Comparison of ENCODE assay signal across 16 cellular contexts in the genomic region with DNA sequence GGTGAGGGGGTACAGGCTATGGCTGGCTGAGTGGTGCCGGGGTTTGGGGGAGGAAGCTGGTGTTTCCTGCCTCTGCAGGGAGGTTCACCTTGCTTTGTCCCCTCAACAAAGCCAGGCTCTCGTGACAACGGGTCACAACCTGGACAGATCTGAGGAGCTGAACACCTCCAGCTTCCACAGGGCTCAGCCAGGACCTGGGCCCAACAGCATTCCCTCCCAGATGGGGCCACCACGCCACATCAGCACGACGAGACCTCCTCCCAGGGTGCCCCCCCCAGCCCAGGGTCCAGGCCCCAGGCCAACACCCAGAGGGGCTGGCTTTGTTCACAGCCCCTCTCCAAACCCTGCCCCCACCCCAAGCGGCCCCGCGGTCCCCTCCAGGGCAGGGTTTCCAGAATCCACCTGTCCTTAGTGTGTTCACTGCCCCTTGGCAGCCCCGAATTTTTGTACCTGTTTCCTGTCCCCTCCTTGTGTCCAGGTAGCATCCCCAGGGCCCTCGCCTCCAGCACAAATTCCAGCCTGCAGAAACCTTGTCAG. TPM values are rescaled to one million over a fixed set of nuclear protein-coding genes. Genes with fewer than 3 reads are reported as not detected.
DNase-seq lines count a peak whose midpoint lies in the region; ATAC-seq and TF ChIP-seq lines count a peak whose summit lies in the region.
"Had no signal": no experiment of that assay in that cellular context is flagged by ENCODE, and none has a peak within 500 bp of the region (broad histone marks: within the 10 kb centered on the region; RNA-seq: fewer than 3 reads in every experiment).

No MANE protein-coding gene starts in this region.

- H3K4me2 ChIP-seq in SK-N-SH = no peak overlapping the region
- H3K4me2 ChIP-seq in BLaER1 treated with 17β-estradiol and CSF1 and Interleukin-3, amounts not matched to agents 10 nM and 100 nM = peak overlapping the region in 9 of 11 experiments; percentile 42 to 83 (median 80); a peak in 19 of 22 replicates
- no peak overlapping the region for H3K4me2 ChIP-seq in mesendoderm (ENCODE audit: low read length)

- H2BK120ac ChIP-seq in mesendoderm (ENCODE audit: low read depth, low read length) = no peak overlapping the region

- H3K27me3 ChIP-seq in SK-N-SH (ENCODE audit: insufficient read depth) = no peaks in the 10 kb centered on the region
- no peaks in the 10 kb centered on the region for H3K27me3 ChIP-seq in BLaER1 treated with 17β-estradiol and CSF1 and Interleukin-3, amounts not matched to agents 10 nM and 100 nM
- no peaks in the 10 kb centered on the region for H3K27me3 ChIP-seq in RWPE2 (ENCODE audit: insufficient read depth, poor library complexity, severe bottlenecking)
- no peaks in the 10 kb centered on the region for H3K27me3 ChIP-seq in mesendoderm (ENCODE audit: insufficient read depth, low read length, poor library complexity)
- H3K27me3 ChIP-seq: transverse colon had no signal

- DNase-seq in SK-N-SH = peak; percentile 37
- DNase-seq in RWPE2 (ENCODE audit: low spot score) = peak; percentile 49
- DNase-seq in mesendoderm = no peak
- DNase-seq in SKM-1 (lab: John Stamatoyannopoulos, UW; ENCODE audit: unreplicated experiment) = no peak
- no peak for DNase-seq in NK-92 treated with Interleukin-12 subunit alpha and Interleukin-12 subunit beta, amount 100 ng/mL, for 24 hours (lab: John Stamatoyannopoulos, UW)
- DNase-seq: 8988T; activated CD4-positive, CD25-positive, alpha-beta regulatory T cell; AML-193; NCI-H1694; NCI-H69; transverse colon had no signal

- CTCF ChIA-PET in SK-N-SH (lab: Yijun Ruan, JAX) = interaction anchor here (2.7 kb wide), 1 partner anchor 27 kb away, joined by 15 read pairs; no protein-coding TSS in a partner anchor

- H2BK5ac ChIP-seq in mesendoderm (ENCODE audit: low read length) = no peak overlapping the region

- H3K9ac ChIP-seq in SK-N-SH (no peak overlapping the region), mesendoderm (ENCODE audit: low read length) (no peak overlapping the region)
- no peak overlapping the region; a peak in 1 of 22 replicates for H3K9ac ChIP-seq in BLaER1 treated with 17β-estradiol and CSF1 and Interleukin-3, amounts not matched to agents 10 nM and 100 nM

- POLR2A ChIA-PET in SK-N-SH (lab: Yijun Ruan, JAX) = no interaction called here

- TF ChIP-seq CTCF in SK-N-SH (IDR thresholded peaks at IDR 0.05) (no peak), RWPE2 (IDR thresholded peaks at IDR 0.05; ENCODE audit: poor library complexity, severe bottlenecking) (no peak)

- H2AFZ ChIP-seq in SK-N-SH (ENCODE audit: low read depth) = no peak overlapping the region

- H4K5ac ChIP-seq in mesendoderm (ENCODE audit: low read length) = no peak overlapping the region

- no peak; the same call in 2 of the 3 replicates for ATAC-seq in SK-N-SH treated with all-trans-retinoic acid at 6 μM for 48 hours
- ATAC-seq in RWPE2 (ENCODE audit: low read depth) = no peak
- no peak for ATAC-seq in GM21717 (IDR thresholded peaks at IDR 0.05; ENCODE audit: unreplicated experiment)
- ATAC-seq: Right ventricle myocardium inferior had no signal

- no peak overlapping the region for H3K4ac ChIP-seq in mesendoderm (ENCODE audit: low read depth, low read length)

- TF ChIP-seq RAD21 in SK-N-SH (IDR thresholded peaks at IDR 0.05; ENCODE audit: low read length) = no peak

- no peak overlapping the region for H3K23ac ChIP-seq in mesendoderm (ENCODE audit: low read length)

- TF ChIP-seq EP300 in SK-N-SH (IDR thresholded peaks at IDR 0.05; ENCODE audit: borderline replicate concordance in 1 of 2, low read depth in 1 of 2, low read length in 1 of 2) = no peak

- no peaks in the 10 kb centered on the region for H4K20me1 ChIP-seq in SK-N-SH (ENCODE audit: insufficient read depth)
- H4K20me1 ChIP-seq in BLaER1 treated with 17β-estradiol and CSF1 and Interleukin-3, amounts not matched to agents 10 nM and 100 nM = peaks cover 0 to 87% (median 66%) of the 10 kb centered on the region in 11 experiments; a peak in 19 of 22 replicates

- peaks cover 0 to 30% of the 10 kb centered on the region in 2 experiments for H3K36me3 ChIP-seq in SK-N-SH (replicated peaks in 1 of 2; ENCODE audit: control insufficient read depth in 1 of 2, insufficient read depth in 2 of 2, low read length in 1 of 2)
- peaks cover 24 to 29% (median 25%) of the 10 kb centered on the region in 11 experiments for H3K36me3 ChIP-seq in BLaER1 treated with 17β-estradiol and CSF1 and Interleukin-3, amounts not matched to agents 10 nM and 100 nM
- H3K36me3 ChIP-seq in RWPE2 (ENCODE audit: low read depth) = peaks cover 25% of the 10 kb centered on the region
- H3K36me3 ChIP-seq in mesendoderm (ENCODE audit: control insufficient read depth, insufficient read depth, low read length) = peaks cover 10% of the 10 kb centered on the region

- H4K8ac ChIP-seq in mesendoderm (ENCODE audit: low read depth, low read length) = no peak overlapping the region

- WGBS in SK-N-SH (ENCODE audit: low lambda C conversion rate) = 80% methylated on average over 5 of the region's 11 CpGs
- no CpG with 5 or more reads among the region's 11 CpGs for WGBS in mesendoderm (ENCODE audit: extremely low coverage, insufficient coverage, low lambda C conversion rate)

- no peaks in the 10 kb centered on the region for H3F3A ChIP-seq in SK-N-SH (replicated peaks; ENCODE audit: insufficient read depth)

- no peak overlapping the region for H2BK15ac ChIP-seq in mesendoderm (replicated peaks; ENCODE audit: low read depth)

- peaks cover 1% of the 10 kb centered on the region for H3K79me1 ChIP-seq in mesendoderm (ENCODE audit: low read length)

- no peak overlapping the region for H2AK5ac ChIP-seq in mesendoderm (ENCODE audit: low read length)

- H3K27ac ChIP-seq in SK-N-SH (ENCODE audit: low read depth in 2 of 2, low read length in 1 of 2) = no peak overlapping the region; a peak in 1 of 4 replicates
- H3K27ac ChIP-seq in BLaER1 treated with 17β-estradiol and CSF1 and Interleukin-3, amounts not matched to agents 10 nM and 100 nM = no peak overlapping the region; a peak in 1 of 22 replicates
- no peak overlapping the region for H3K27ac ChIP-seq in RWPE2 (ENCODE audit: poor library complexity, severe bottlenecking)
- H3K27ac ChIP-seq in mesendoderm (ENCODE audit: low read depth, low read length) = no peak overlapping the region
- H3K27ac ChIP-seq: coronary artery, transverse colon had no signal

- H3K9me2 ChIP-seq in SK-N-SH = no peaks in the 10 kb centered on the region

- H3K4me3 ChIP-seq in SK-N-SH (ENCODE audit: low read depth in 2 of 2, low read length in 1 of 2) (no peak overlapping the region), RWPE2 (ENCODE audit: severe bottlenecking) (no peak overlapping the region), mesendoderm (ENCODE audit: low read length) (no peak overlapping the region)
- H3K4me3 ChIP-seq in BLaER1 treated with 17β-estradiol and CSF1 and Interleukin-3, amounts not matched to agents 10 nM and 100 nM = no peak overlapping the region
- H3K4me3 ChIP-seq: coronary artery, transverse colon had no signal

- H3K9me3 ChIP-seq in SK-N-SH (no peaks in the 10 kb centered on the region), RWPE2 (ENCODE audit: severe bottlenecking) (no peaks in the 10 kb centered on the region)
- no peaks in the 10 kb centered on the region for H3K9me3 ChIP-seq in BLaER1 treated with 17β-estradiol and CSF1 and Interleukin-3, amounts not matched to agents 10 nM and 100 nM (replicated peaks in 1 of 11)
- H3K9me3 ChIP-seq: transverse colon had no signal

- no peak overlapping the region for H3K18ac ChIP-seq in mesendoderm (ENCODE audit: low read length)

- H3K4me1 ChIP-seq in SK-N-SH (ENCODE audit: control insufficient read depth in 1 of 2, insufficient read depth in 2 of 2, low read depth in 1 of 2, low read length in 1 of 2) = peaks cover 0 to 22% of the 10 kb centered on the region in 2 experiments; a peak in 1 of 4 replicates
- peaks cover 15 to 67% (median 60%) of the 10 kb centered on the region in 10 experiments for H3K4me1 ChIP-seq in BLaER1 treated with 17β-estradiol and CSF1 and Interleukin-3, amounts not matched to agents 10 nM and 100 nM
- peaks cover 13% of the 10 kb centered on the region for H3K4me1 ChIP-seq in RWPE2 (ENCODE audit: insufficient read depth, poor library complexity, severe bottlenecking)
- peaks cover 6% of the 10 kb centered on the region for H3K4me1 ChIP-seq in mesendoderm (ENCODE audit: control insufficient read depth, low read depth, low read length)

- H3K56ac ChIP-seq in mesendoderm (ENCODE audit: low read length) = peak overlapping the region; percentile 25

- H3K79me2 ChIP-seq in SK-N-SH (ENCODE audit: insufficient read depth) = no peaks in the 10 kb centered on the region
- H3K79me2 ChIP-seq in mesendoderm (ENCODE audit: control insufficient read depth, insufficient read depth, low read length) = no peaks in the 10 kb centered on the region

TF ChIP-seq in SK-N-SH, 30 proteins besides CTCF, POLR2A, EP300 and RAD21 (continues in another document):
- TF ChIP-seq TEAD4 (IDR thresholded peaks at IDR 0.05; ENCODE audit: borderline replicate concordance, insufficient read depth) = no peak
- no peak for TF ChIP-seq EZH2phosphoT487 (IDR thresholded peaks at IDR 0.05; ENCODE audit: borderline replicate concordance, low read depth)
- TF ChIP-seq RXRA (IDR thresholded peaks at IDR 0.05; ENCODE audit: borderline replicate concordance, low read depth) = no peak
- no peak for TF ChIP-seq RFX5 (IDR thresholded peaks at IDR 0.05; ENCODE audit: low read length)
- TF ChIP-seq YY1 (IDR thresholded peaks at IDR 0.05; ENCODE audit: low read depth) = no peak

TF ChIP-seq in SK-N-SH treated with all-trans-retinoic acid at 6 μM for 48 hours, 23 proteins besides CTCF, POLR2A, EP300 and RAD21 (continues in another document):
- TF ChIP-seq SNAI2 (CRISPR knock-in tag; IDR thresholded peaks at IDR 0.05) (no peak), ISL1 (CRISPR knock-in tag; IDR thresholded peaks at IDR 0.05) (no peak)

RNA-seq across cellular contexts. Expression of a gene that starts 34.7 kb away (rescaled TPM):
- polyA plus RNA-seq in SK-N-SH (2012; rRNA removed) = 129 and 149 TPM in 2 replicates
- polyA plus RNA-seq in SK-N-SH (2012; cell fraction: cytosol; rRNA removed) = 55.4 and 71.0 TPM in 2 replicates
- 527 and 606 TPM in 2 replicates for polyA plus RNA-seq in SK-N-SH (2012; cell fraction: nucleus; rRNA removed)
- polyA plus RNA-seq in mesendoderm (2013, experiment 1 of 2) = 73.0 TPM
- 72.2 TPM for polyA plus RNA-seq in mesendoderm (2013, experiment 2 of 2)

RNA-seq across cellular contexts. Expression of a gene that starts 51.0 kb away (rescaled TPM):
- polyA plus RNA-seq in SK-N-SH (2012; rRNA removed) = 89.0 and 125 TPM in 2 replicates
- polyA plus RNA-seq in SK-N-SH (2012; cell fraction: cytosol; rRNA removed) = 116 and 122 TPM in 2 replicates
- 31.5 and 38.2 TPM in 2 replicates for polyA plus RNA-seq in SK-N-SH (2012; cell fraction: nucleus; rRNA removed)
- 156 TPM for polyA plus RNA-seq in mesendoderm (2013, experiment 1 of 2)
- polyA plus RNA-seq in mesendoderm (2013, experiment 2 of 2) = 154 TPM

RNA-seq across cellular contexts. Expression of a gene that starts 55.5 kb away (rescaled TPM):
- polyA plus RNA-seq in SK-N-SH (2012; rRNA removed) = 0.03 and 0.08 TPM in 2 replicates
- 0.01 and 0.04 TPM in 2 replicates for polyA plus RNA-seq in SK-N-SH (2012; cell fraction: cytosol; rRNA removed)
- polyA plus RNA-seq in SK-N-SH (2012; cell fraction: nucleus; rRNA removed) = 0.47 and 0.67 TPM in 2 replicates
- 1.7 TPM for polyA plus RNA-seq in mesendoderm (2013, experiment 1 of 2)
- 1.5 TPM for polyA plus RNA-seq in mesendoderm (2013, experiment 2 of 2)

Comparison
In these comparisons a context has a peak if more than half of its experiments do, and no peak if none do; other contexts are left out.
1. DNase-seq: peak in SK-N-SH (single experiment) and RWPE2 (single experiment); none in mesendoderm (single experiment), SKM-1 (single experiment) and NK-92 treated with Interleukin-12 subunit alpha and Interleukin-12 subunit beta, amount 100 ng/mL, for 24 hours (single experiment).
2. H3K4me2 ChIP-seq: peak in BLaER1 treated with 17β-estradiol and CSF1 and Interleukin-3, amounts not matched to agents 10 nM and 100 nM (9 of 11); none in SK-N-SH (single experiment) and mesendoderm (single experiment).